Comparison of ENCODE assay signal across 24 cellular contexts in the genomic region with DNA sequence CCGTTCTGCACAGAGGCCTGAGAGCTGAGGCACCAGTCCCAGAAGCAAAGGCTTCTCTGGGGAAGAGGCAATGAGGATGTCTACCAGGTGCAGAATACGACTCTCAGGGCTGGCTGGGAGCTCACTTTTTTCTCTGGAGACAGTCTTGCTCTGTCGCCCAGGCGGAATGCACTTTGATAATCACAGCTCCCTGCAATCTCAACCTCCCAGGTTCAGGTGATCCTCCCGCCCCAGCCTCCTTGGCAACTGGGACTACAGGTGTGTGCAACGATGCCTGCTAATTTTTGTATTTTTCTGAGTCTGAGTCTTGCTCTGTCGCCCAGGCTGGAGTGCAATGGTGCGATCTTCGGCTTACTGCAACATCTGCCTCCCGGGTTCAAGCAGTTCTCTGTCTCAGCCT.
"Had no signal": no experiment of that assay in that cellular context is flagged by ENCODE, and none has a peak within 500 bp of the region (broad histone marks: within the 10 kb centered on the region; RNA-seq: fewer than 3 reads in every experiment).

No MANE protein-coding gene starts in this region.

- H3K4me2 ChIP-seq: neural progenitor cell, smooth muscle cell had no signal

- H3K9me3 ChIP-seq: ascending aorta, breast epithelium, gastroesophageal sphincter, heart left ventricle, mucosa of descending colon, pancreas, right lobe of liver, upper lobe of right lung had no signal

- H3K27ac ChIP-seq: ascending aorta, breast epithelium, gastroesophageal sphincter, heart left ventricle, neural progenitor cell, pancreas, upper lobe of right lung had no signal

- ATAC-seq: activated CD4-positive, CD25-positive, alpha-beta regulatory T cell treated with anti-CD3 and anti-CD28 coated beads, Interleukin-2, amount 50 U/mL, for 24 hours; esophagus mucosa; gastroesophageal sphincter; heart left ventricle; mucosa of descending colon; pancreas; right lobe of liver; upper lobe of right lung had no signal

- DNase-seq: activated CD4-positive, alpha-beta T cell treated with anti-CD3 and anti-CD28 coated beads, Interleukin-2, amount 10 ng/mL, durations not matched to agents 7 days and 5 days; activated CD8-positive, alpha-beta memory T cell treated with anti-CD3 and anti-CD28 coated beads, Interleukin-2, amount 50 U/mL, for 4 hours; activated effector memory CD4-positive, alpha-beta T cell treated with Interleukin-2 at 50 U/mL for 16 hours; activated naive CD4-positive, alpha-beta T cell treated with anti-CD3 and anti-CD28 coated beads, Interleukin-2, amount 10 ng/mL, durations not matched to agents 7 days and 5 days; activated T-cell treated with anti-CD3 and anti-CD28 coated beads, Interleukin-2, amount 50 U/mL, for 48 hours; cortex of kidney; heart left ventricle; immature natural killer cell; mesenchymal stem cell; naive B cell; stimulated activated naive CD4-positive, alpha-beta T cell; T-helper 1 cell; T-helper 9 cell; upper lobe of right lung had no signal

- H3K27me3 ChIP-seq: ascending aorta, breast epithelium, gastroesophageal sphincter, heart left ventricle, neural progenitor cell, pancreas, right lobe of liver, upper lobe of right lung had no signal

- H3K36me3 ChIP-seq: breast epithelium, neural progenitor cell had no signal

- H2AFZ ChIP-seq: neural progenitor cell had no signal

- H3K9ac ChIP-seq: neural progenitor cell had no signal

- H3K4me1 ChIP-seq: ascending aorta, breast epithelium, neural progenitor cell had no signal

- H3K4me3 ChIP-seq: ascending aorta, breast epithelium, gastroesophageal sphincter, heart left ventricle, mucosa of descending colon, neural progenitor cell, pancreas, right lobe of liver, smooth muscle cell, upper lobe of right lung had no signal
